10 cellular contexts compared by ENCODE assay signal in genomic region chr12:113403435-113404415, GRCh38. TPM values are rescaled to one million over a fixed set of nuclear protein-coding genes. Genes with fewer than 3 reads are reported as not detected.
DNase-seq lines count a peak whose midpoint lies in the region; ATAC-seq, FAIRE-seq and TF ChIP-seq lines count a peak whose summit lies in the region.
"Had no signal": no experiment of that assay in that cellular context is flagged by ENCODE, and none has a peak within 500 bp of the region (broad histone marks: within the 10 kb centered on the region; RNA-seq: fewer than 3 reads in every experiment).

TSS of gene SDS (minus strand) at chr12:113403887. CDS start at chr12:113399708, 4,179 bp downstream.

- POLR2A ChIA-PET in endothelial cell of umbilical vein (lab: Charles Lee): no interaction called here
- POLR2A ChIA-PET in CD8-positive, alpha-beta memory T cell (lab: Charles Lee): no interaction called here

- no peaks in the 10 kb centered on the region for H3K4me1 ChIP-seq in endothelial cell of umbilical vein (ENCODE audit: control insufficient read depth, extremely low read depth, insufficient read depth, low read length)
- no peaks in the 10 kb centered on the region for H3K4me1 ChIP-seq in CD8-positive, alpha-beta memory T cell (ENCODE audit: insufficient read depth, low read length)

- H3K9me1 ChIP-seq in endothelial cell of umbilical vein (replicated peaks; ENCODE audit: control insufficient read depth, extremely low read depth, insufficient read depth, low read length): no peaks in the 10 kb centered on the region

- no peaks in the 10 kb centered on the region for H3K9me3 ChIP-seq in endothelial cell of umbilical vein (replicated peaks; ENCODE audit: control insufficient read depth, insufficient read depth, low read length)
- H3K9me3 ChIP-seq in CD8-positive, alpha-beta memory T cell (ENCODE audit: low read length): no peaks in the 10 kb centered on the region

- H3K4me2 ChIP-seq in endothelial cell of umbilical vein (ENCODE audit: insufficient read depth, low read length): no peak within 1 kb of the TSS

- no peak within 1 kb of the TSS for H2AFZ ChIP-seq in endothelial cell of umbilical vein (ENCODE audit: low read depth, low read length)

- H3K36me3 ChIP-seq in endothelial cell of umbilical vein (ENCODE audit: control insufficient read depth in 2 of 2, extremely low read depth in 1 of 2, insufficient read depth in 2 of 2, low read length in 2 of 2): no peaks in the 10 kb centered on the region
- no peaks in the 10 kb centered on the region for H3K36me3 ChIP-seq in CD8-positive, alpha-beta memory T cell (ENCODE audit: insufficient read depth, low read length)

- H3K27ac ChIP-seq in endothelial cell of umbilical vein (ENCODE audit: insufficient read depth, low read depth, low read length): no peak within 1 kb of the TSS
- no peak within 1 kb of the TSS for H3K27ac ChIP-seq in CD8-positive, alpha-beta memory T cell (ENCODE audit: low read depth, low read length)

- H3K27me3 Mint-ChIP-seq in CD8-positive, alpha-beta memory T cell: peaks cover 16 to 17% of the 10 kb centered on the region in 2 donors

- peak within 1 kb of the TSS in 1 of 8 donors; percentile 37 for H3K27ac Mint-ChIP-seq in CD8-positive, alpha-beta memory T cell

- CTCF ChIA-PET in endothelial cell of umbilical vein (lab: Charles Lee): interaction anchor here (0.9 to 6.3 kb wide), 2 partner anchors 21 to 58 kb away, joined by 3 to 42 read pairs; no protein-coding TSS in a partner anchor
- CTCF ChIA-PET in CD8-positive, alpha-beta memory T cell (lab: Charles Lee): no interaction called here

- no peak for TF ChIP-seq POLR2A in endothelial cell of umbilical vein (IDR thresholded peaks at IDR 0.05; ENCODE audit: low read depth, low read length)

- BruUV-seq in endothelial cell of umbilical vein (replicated peaks; lab: Mats Ljungman, UMichigan): no TSS peak

- ATAC-seq in GM21390 (IDR thresholded peaks at IDR 0.05; ENCODE audit: unreplicated experiment) (no peak), HG03045 (IDR thresholded peaks at IDR 0.05; ENCODE audit: unreplicated experiment) (no peak), GM18520 (IDR thresholded peaks at IDR 0.05; ENCODE audit: unreplicated experiment) (no peak)

- no peak within 1 kb of the TSS for H3K9ac ChIP-seq in endothelial cell of umbilical vein (replicated peaks; ENCODE audit: extremely low read depth, insufficient read depth, low read length)

- H3K27me3 ChIP-seq in endothelial cell of umbilical vein (ENCODE audit: control insufficient read depth in 2 of 2, insufficient read depth in 2 of 2, low read length in 2 of 2): peaks cover 0 to 3% of the 10 kb centered on the region in 2 experiments
- no peaks in the 10 kb centered on the region for H3K27me3 ChIP-seq in CD8-positive, alpha-beta memory T cell (ENCODE audit: insufficient read depth, low read length, poor library complexity, severe bottlenecking)

- no peaks in the 10 kb centered on the region for H3K4me1 Mint-ChIP-seq in CD8-positive, alpha-beta memory T cell

- H4K20me1 ChIP-seq in endothelial cell of umbilical vein (replicated peaks; ENCODE audit: control insufficient read depth, extremely low read depth, insufficient read depth, low read length): no peaks in the 10 kb centered on the region

- DNase-seq in GDM1 (lab: John Stamatoyannopoulos, UW): peak; percentile 74
- peak; percentile 87 for DNase-seq in OCI-M1 (lab: John Stamatoyannopoulos, UW)
- peak; percentile 43 for DNase-seq in endothelial cell of umbilical vein (ENCODE audit: low read depth, low spot score)
- peak in 50 of 56 donors; percentile 15 to 81 (median 51) for DNase-seq in nucleus accumbens (lab: John Stamatoyannopoulos, UW)
- no peak for DNase-seq in CD8-positive, alpha-beta memory T cell
- DNase-seq: activated T-cell treated with anti-CD3 and anti-CD28 coated beads for 4 hours, NCI-H510A treated with DMSO at 0.1 percent for 48 hours had no signal

- no peak for TF ChIP-seq CTCF in endothelial cell of umbilical vein (IDR thresholded peaks at IDR 0.05; ENCODE audit: extremely low read depth in 1 of 2, insufficient read depth in 1 of 2, low read depth in 1 of 2, low read length in 2 of 2)

- H3K36me3 Mint-ChIP-seq in CD8-positive, alpha-beta memory T cell: peaks cover 0 to 4% (median 0%) of the 10 kb centered on the region in 3 donors

- intact Hi-C loops in endothelial cell of umbilical vein (cut with micrococcal nuclease): no loop called here

- no peak within 1 kb of the TSS for H3K4me3 ChIP-seq in endothelial cell of umbilical vein (replicated peaks in 1 of 3; ENCODE audit: insufficient read depth in 1 of 3, low read depth in 1 of 3, low read length in 3 of 3)
- no peak within 1 kb of the TSS for H3K4me3 ChIP-seq in CD8-positive, alpha-beta memory T cell (ENCODE audit: low read length)

- FAIRE-seq in endothelial cell of umbilical vein (lab: Jason Lieb, UNC): no peak

- no peaks in the 10 kb centered on the region for H3K9me3 Mint-ChIP-seq in CD8-positive, alpha-beta memory T cell

- no peaks in the 10 kb centered on the region for H3K79me2 ChIP-seq in endothelial cell of umbilical vein (ENCODE audit: control insufficient read depth, insufficient read depth, low read length)

- dilution Hi-C loops in endothelial cell of umbilical vein (cut with MboI; ENCODE audit: extremely low pct_ligation_motif_present, low sequenced_read_pairs): no loop called here

- no peak within 1 kb of the TSS for H3K4me3 Mint-ChIP-seq in CD8-positive, alpha-beta memory T cell

TF ChIP-seq in endothelial cell of umbilical vein, 7 proteins besides CTCF, POLR2A, EP300 and RAD21:
- TF ChIP-seq EZH2 (IDR thresholded peaks at IDR 0.05; ENCODE audit: borderline replicate concordance, low read depth, low read length, severe bottlenecking) (no peak), JUN (IDR thresholded peaks at IDR 0.05; ENCODE audit: borderline replicate concordance, insufficient read depth, insufficient read length, low read depth) (no peak), MYC (IDR thresholded peaks at IDR 0.05; ENCODE audit: low read depth, low read length) (no peak), MAX (IDR thresholded peaks at IDR 0.05; ENCODE audit: insufficient read depth, insufficient read length) (no peak), FOS (IDR thresholded peaks at IDR 0.05; ENCODE audit: borderline replicate concordance, insufficient read depth, low read length) (no peak), POLR2AphosphoS5 (IDR thresholded peaks at IDR 0.05; ENCODE audit: insufficient read depth, low read depth, low read length) (no peak), GATA2 (IDR thresholded peaks at IDR 0.05; ENCODE audit: insufficient read depth, insufficient read length, low read depth, low read length) (no peak)
TF ChIP-seq in endothelial cell of umbilical vein: peak in this region for 0.

RNA-seq across cellular contexts. Expression of gene SDS, which starts in this region (rescaled TPM):
- not detected in 2 replicates for total RNA-seq in endothelial cell of umbilical vein
- not detected in 2 replicates for polyA plus RNA-seq in endothelial cell of umbilical vein
- not detected in 2 replicates for polyA plus RNA-seq in endothelial cell of umbilical vein (2011; cell fraction: cytosol; rRNA removed)
- not detected in 2 replicates for polyA plus RNA-seq in endothelial cell of umbilical vein (2011; cell fraction: nucleus; rRNA removed)
- not detected in 2 replicates for polyA plus RNA-seq in endothelial cell of umbilical vein (2012)
- not detected in 2 replicates for polyA minus RNA-seq in endothelial cell of umbilical vein
- polyA minus RNA-seq in endothelial cell of umbilical vein (2011; cell fraction: cytosol; rRNA and poly(A)+ RNA removed): not detected
- not detected in 2 replicates for polyA minus RNA-seq in endothelial cell of umbilical vein (2011; cell fraction: nucleus; rRNA and poly(A)+ RNA removed)
- under 1 TPM; 0.18 to 0.20 TPM for total RNA-seq in CD8-positive, alpha-beta memory T cell
- polyA plus RNA-seq in CD8-positive, alpha-beta memory T cell: not detected

Comparison
In these comparisons a context has a peak if more than half of its experiments do, and no peak if none do; other contexts are left out.
1. Peak in DNase-seq in endothelial cell of umbilical vein; RNA of the gene not detected or under 1 TPM.
2. DNase-seq: peak in GDM1 (single experiment), OCI-M1 (single experiment) and nucleus accumbens (50 of 56); none in CD8-positive, alpha-beta memory T cell (0 of 5).